8 cellular contexts compared by ENCODE assay signal in genomic region chrX:54807524-54808108, GRCh38. TPM values are rescaled to one million over a fixed set of nuclear protein-coding genes. Genes with fewer than 3 reads are reported as not detected.
DNase-seq lines count a peak whose midpoint lies in the region; ATAC-seq and TF ChIP-seq lines count a peak whose summit lies in the region.

A gene with protein sequence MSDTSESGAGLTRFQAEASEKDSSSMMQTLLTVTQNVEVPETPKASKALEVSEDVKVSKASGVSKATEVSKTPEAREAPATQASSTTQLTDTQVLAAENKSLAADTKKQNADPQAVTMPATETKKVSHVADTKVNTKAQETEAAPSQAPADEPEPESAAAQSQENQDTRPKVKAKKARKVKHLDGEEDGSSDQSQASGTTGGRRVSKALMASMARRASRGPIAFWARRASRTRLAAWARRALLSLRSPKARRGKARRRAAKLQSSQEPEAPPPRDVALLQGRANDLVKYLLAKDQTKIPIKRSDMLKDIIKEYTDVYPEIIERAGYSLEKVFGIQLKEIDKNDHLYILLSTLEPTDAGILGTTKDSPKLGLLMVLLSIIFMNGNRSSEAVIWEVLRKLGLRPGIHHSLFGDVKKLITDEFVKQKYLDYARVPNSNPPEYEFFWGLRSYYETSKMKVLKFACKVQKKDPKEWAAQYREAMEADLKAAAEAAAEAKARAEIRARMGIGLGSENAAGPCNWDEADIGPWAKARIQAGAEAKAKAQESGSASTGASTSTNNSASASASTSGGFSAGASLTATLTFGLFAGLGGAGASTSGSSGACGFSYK (plus strand): TSS chrX:54807745. CDS start chrX:54809332, 1,587 bp downstream.

- intact Hi-C loops in activated naive CD4-positive, alpha-beta T cell treated with anti-CD3 and anti-CD28 coated beads for 36 hours (cut with micrococcal nuclease) = loop anchor here (1.0 to 10.0 kb wide), 7 partner anchors 168 to 1715 kb away; partner anchors contain the start of genes APEX2, KANTR, PHF8 and RRAGB
- intact Hi-C loops in tibial artery (cut with DNase I; ENCODE audit: low total_unique reads) = no loop called here

- no peaks in the 10 kb centered on the region for H4K20me1 ChIP-seq in OCI-LY1 (ENCODE audit: insufficient read depth, low read length)

- no peak for DNase-seq in GM12864 (ENCODE audit: low read depth)
- peak; percentile 33 for DNase-seq in activated naive CD4-positive, alpha-beta T cell treated with anti-CD3 and anti-CD28 coated beads for 36 hours
- DNase-seq in fibroblast of villous mesenchyme (ENCODE audit: low read depth) = peak; percentile 34
- DNase-seq in naive thymus-derived CD8-positive, alpha-beta T cell = peak; percentile 33 to 80 (median 62)
- peak; percentile 26 to 77 for DNase-seq in tibial artery
- no peak for DNase-seq in EL
- DNase-seq in HCEC 1CT = no peak

- peak within 1 kb of the TSS; percentile 81 for H3K4me3 ChIP-seq in GM12864 (ENCODE audit: low read depth, low read length)
- peak within 1 kb of the TSS; percentile 88 for H3K4me3 ChIP-seq in OCI-LY1 (ENCODE audit: low read depth, low read length, poor library complexity, severe bottlenecking)
- H3K4me3 ChIP-seq in fibroblast of villous mesenchyme (ENCODE audit: low read depth, low read length) = peak within 1 kb of the TSS; percentile 83
- H3K4me3 ChIP-seq in tibial artery = peak within 1 kb of the TSS; percentile 63 to 73

- H3K9ac ChIP-seq in OCI-LY1 (ENCODE audit: low read length) = peak within 1 kb of the TSS; percentile 72

- H3K27me3 Mint-ChIP-seq in activated naive CD4-positive, alpha-beta T cell treated with anti-CD3 and anti-CD28 coated beads for 36 hours (ENCODE audit: low read depth) = no peaks in the 10 kb centered on the region
- H3K27me3 Mint-ChIP-seq in naive thymus-derived CD8-positive, alpha-beta T cell = peaks cover 0 to 2% (median 0%) of the 10 kb centered on the region in 5 donors

- POLR2A ChIA-PET in naive thymus-derived CD8-positive, alpha-beta T cell (lab: Charles Lee) = interaction anchor here (0.7 to 2.0 kb wide), 5 partner anchors 168 to 624 kb away, joined by 5 to 17 read pairs (median 7); partner anchors contain the start of genes APEX2 and FAM120C

- H2AFZ ChIP-seq in OCI-LY1 (ENCODE audit: low read length) = no peak within 1 kb of the TSS

- H3K27me3 ChIP-seq in OCI-LY1 (ENCODE audit: insufficient read depth, low read length) (no peaks in the 10 kb centered on the region), tibial artery (no peaks in the 10 kb centered on the region)

- peaks cover 15% of the 10 kb centered on the region for H3K4me1 Mint-ChIP-seq in activated naive CD4-positive, alpha-beta T cell treated with anti-CD3 and anti-CD28 coated beads for 36 hours (ENCODE audit: low read depth)
- H3K4me1 Mint-ChIP-seq in naive thymus-derived CD8-positive, alpha-beta T cell = peaks cover 13 to 27% (median 24%) of the 10 kb centered on the region in 4 donors

- no peaks in the 10 kb centered on the region for H3K9me2 ChIP-seq in OCI-LY1 (ENCODE audit: low read depth, low read length)

- H3K9me3 Mint-ChIP-seq in activated naive CD4-positive, alpha-beta T cell treated with anti-CD3 and anti-CD28 coated beads for 36 hours = no peaks in the 10 kb centered on the region
- H3K9me3 Mint-ChIP-seq in naive thymus-derived CD8-positive, alpha-beta T cell = no peaks in the 10 kb centered on the region

- H3K9me3 ChIP-seq in OCI-LY1 (ENCODE audit: low read length) = no peaks in the 10 kb centered on the region
- no peaks in the 10 kb centered on the region for H3K9me3 ChIP-seq in tibial artery

- H3K36me3 Mint-ChIP-seq in activated naive CD4-positive, alpha-beta T cell treated with anti-CD3 and anti-CD28 coated beads for 36 hours (ENCODE audit: low read depth) = peaks cover 4% of the 10 kb centered on the region
- peaks cover 0 to 22% (median 0%) of the 10 kb centered on the region in 3 donors for H3K36me3 Mint-ChIP-seq in naive thymus-derived CD8-positive, alpha-beta T cell

- peak; percentile 76 to 78 for ATAC-seq in naive thymus-derived CD8-positive, alpha-beta T cell

- no peaks in the 10 kb centered on the region for H3K36me3 ChIP-seq in OCI-LY1 (ENCODE audit: insufficient read depth, low read length)
- H3K36me3 ChIP-seq in tibial artery = peaks cover 22 to 31% (median 25%) of the 10 kb centered on the region in 3 donors

- TF ChIP-seq CTCF in GM12864 (IDR thresholded peaks at IDR 0.05; ENCODE audit: low read depth, low read length, missing control alignments) = no peak
- TF ChIP-seq CTCF in OCI-LY1 (IDR thresholded peaks at IDR 0.05; ENCODE audit: low read length) = no peak
- TF ChIP-seq CTCF in fibroblast of villous mesenchyme (IDR thresholded peaks at IDR 0.05; ENCODE audit: insufficient read depth, low read depth, low read length) = no peak
- no peak for TF ChIP-seq CTCF in tibial artery (IDR thresholded peaks at IDR 0.05)

- H3K27ac ChIP-seq in OCI-LY1 (ENCODE audit: low read depth, low read length, poor library complexity, severe bottlenecking) = peak within 1 kb of the TSS; percentile 30
- peak within 1 kb of the TSS; percentile 86 to 94 for H3K27ac ChIP-seq in tibial artery

- peak within 1 kb of the TSS; percentile 79 for H3K4me2 ChIP-seq in OCI-LY1 (ENCODE audit: low read length)

- peak within 1 kb of the TSS; percentile 88 for H3K4me3 Mint-ChIP-seq in activated naive CD4-positive, alpha-beta T cell treated with anti-CD3 and anti-CD28 coated beads for 36 hours
- peak within 1 kb of the TSS; percentile 91 to 99 (median 95) for H3K4me3 Mint-ChIP-seq in naive thymus-derived CD8-positive, alpha-beta T cell

- CTCF ChIA-PET in activated naive CD4-positive, alpha-beta T cell treated with anti-CD3 and anti-CD28 coated beads for 36 hours (lab: Charles Lee) = no interaction called here

- H3K79me2 ChIP-seq in OCI-LY1 (ENCODE audit: insufficient read depth, low read length) = no peaks in the 10 kb centered on the region

- H3K4me1 ChIP-seq in OCI-LY1 (ENCODE audit: insufficient read depth, low read length, severe bottlenecking) (peaks cover 17% of the 10 kb centered on the region), tibial artery (peaks cover 0 to 18% (median 14%) of the 10 kb centered on the region in 4 donors)

- H3F3A ChIP-seq in OCI-LY1 (ENCODE audit: insufficient read depth, low read length) = no peaks in the 10 kb centered on the region

- H3K27ac Mint-ChIP-seq in activated naive CD4-positive, alpha-beta T cell treated with anti-CD3 and anti-CD28 coated beads for 36 hours = peak within 1 kb of the TSS; percentile 88
- H3K27ac Mint-ChIP-seq in naive thymus-derived CD8-positive, alpha-beta T cell = peak within 1 kb of the TSS; percentile 90 to 99 (median 95)

RNA-seq across cellular contexts. Expression of the gene that starts here (rescaled TPM):
- total RNA-seq in activated naive CD4-positive, alpha-beta T cell treated with anti-CD3 and anti-CD28 coated beads for 36 hours = 10 to 100 TPM; 34.1 to 35.7 TPM
- total RNA-seq in fibroblast of villous mesenchyme = 235 and 242 TPM in 2 replicates
- 100 to 1,000 TPM; 123 TPM for total RNA-seq in naive thymus-derived CD8-positive, alpha-beta T cell
- polyA plus RNA-seq in naive thymus-derived CD8-positive, alpha-beta T cell = 100 to 1,000 TPM; 132 to 152 (median 135) TPM

Comparison
In these comparisons a context has a peak if more than half of its experiments do, and no peak if none do; other contexts are left out.
1. DNase-seq: peak in activated naive CD4-positive, alpha-beta T cell treated with anti-CD3 and anti-CD28 coated beads for 36 hours (single experiment), fibroblast of villous mesenchyme (single experiment), naive thymus-derived CD8-positive, alpha-beta T cell (10 of 10) and tibial artery (2 of 2); none in GM12864 (single experiment), EL (single experiment) and HCEC 1CT (single experiment).
2. Peak in every context shown above with its lines, with median percentiles within 50 percentile points of each other: H3K4me3 ChIP-seq.